In genomic region chr5:79459626-79460025, GRCh38 we compare ENCODE assay signal across 24 cellular contexts. TPM values are rescaled to one million over a fixed set of nuclear protein-coding genes. Genes with fewer than 3 reads are reported as not detected.
DNase-seq lines count a peak whose midpoint lies in the region; ATAC-seq, FAIRE-seq and TF ChIP-seq lines count a peak whose summit lies in the region.
"Had no signal": no experiment of that assay in that cellular context is flagged by ENCODE, and none has a peak within 500 bp of the region (broad histone marks: within the 10 kb centered on the region; RNA-seq: fewer than 3 reads in every experiment).

No MANE protein-coding gene starts in this region.

- no peaks in the 10 kb centered on the region for H4K20me1 ChIP-seq in SK-N-SH (ENCODE audit: insufficient read depth)
- H4K20me1 ChIP-seq: BLaER1 had no signal

- no peak overlapping the region for H3K9ac ChIP-seq in SK-N-SH
- H3K9ac ChIP-seq: BLaER1 had no signal

- H3K79me2 ChIP-seq in SK-N-SH (ENCODE audit: insufficient read depth), result peaks cover 4% of the 10 kb centered on the region; the same call in 1 of the 2 replicates

- no peak overlapping the region for H3K4me3 ChIP-seq in SK-N-SH (ENCODE audit: low read depth in 2 of 2, low read length in 1 of 2)
- H3K4me3 ChIP-seq: BLaER1, GM12878 had no signal

- 69% methylated on average over 2 of the region's 2 CpGs for WGBS in SK-N-SH (ENCODE audit: low lambda C conversion rate)

- H3K9me3 ChIP-seq in SK-N-SH, result no peaks in the 10 kb centered on the region
- H3K9me3 ChIP-seq: BE2C had no signal

- no peak for TF ChIP-seq POLR2A in GM12891 (IDR thresholded peaks at IDR 0.05; ENCODE audit: low read depth, low read length)
- no peak for TF ChIP-seq POLR2A in H54 (IDR thresholded peaks at IDR 0.05; ENCODE audit: low read depth, low read length)

- CTCF ChIA-PET in SK-N-SH (lab: Yijun Ruan, JAX), result interaction anchor here (8.9 to 16.0 kb wide), 2 partner anchors 327 to 438 kb away, joined by 104 to 219 read pairs; no protein-coding TSS in a partner anchor

- no peak for DNase-seq in GM12891 (ENCODE audit: insufficient read length, low spot score)
- DNase-seq in H54 (ENCODE audit: insufficient read length, low spot score), result no peak
- no peak for DNase-seq in SK-N-SH
- no peak for DNase-seq in activated effector memory CD4-positive, alpha-beta T cell treated with anti-CD3 and anti-CD28 coated beads, Interleukin-2, amount 50 U/mL, for 16 hours
- no peak for DNase-seq in stimulated activated CD4-positive, alpha-beta T cell treated with anti-CD3 and anti-CD28 coated beads, Interleukin-15, amount 100 ng/mL, for 24 hours
- DNase-seq: 8988T; ACHN; BE2C; C1 segment of cervical spinal cord; CD4-positive, alpha-beta memory T cell; CD4-positive, CD25-positive, alpha-beta regulatory T cell; CD8-positive, alpha-beta memory T cell; COR-L47; DMS 273 treated with DMSO at 0.1 percent for 48 hours; DMS153; DMS53; DMS79; DND-41; EL; GDM1 had no signal

- no peak for ATAC-seq in GM18907 (IDR thresholded peaks at IDR 0.05; ENCODE audit: unreplicated experiment)
- ATAC-seq: GM12878 had no signal

- no peaks in the 10 kb centered on the region for H3K27me3 ChIP-seq in SK-N-SH (ENCODE audit: insufficient read depth)
- H3K27me3 ChIP-seq: BLaER1 had no signal

- H3K27ac ChIP-seq in SK-N-SH (ENCODE audit: low read depth in 2 of 2, low read length in 1 of 2), result no peak overlapping the region
- H3K27ac ChIP-seq: BLaER1 had no signal

- no peaks in the 10 kb centered on the region for H3K9me2 ChIP-seq in SK-N-SH

- FAIRE-seq in GM12891 (lab: Jason Lieb, UNC) (peak; percentile 13), H54 (lab: Jason Lieb, UNC) (peak; percentile 20)
- FAIRE-seq: A204.1, GM12878 had no signal

- H3K4me2 ChIP-seq in SK-N-SH, result no peak overlapping the region
- H3K4me2 ChIP-seq: BLaER1 had no signal

- no peaks in the 10 kb centered on the region for H3K36me3 ChIP-seq in SK-N-SH (replicated peaks in 1 of 2; ENCODE audit: control insufficient read depth in 1 of 2, insufficient read depth in 2 of 2, low read length in 1 of 2)
- H3K36me3 ChIP-seq: BE2C had no signal

- no peak overlapping the region for H2AFZ ChIP-seq in SK-N-SH (ENCODE audit: low read depth)

- no peak for TF ChIP-seq EP300 in SK-N-SH (IDR thresholded peaks at IDR 0.05; ENCODE audit: borderline replicate concordance in 1 of 2, low read depth in 1 of 2, low read length in 1 of 2)

- H3F3A ChIP-seq in SK-N-SH (replicated peaks; ENCODE audit: insufficient read depth), result no peaks in the 10 kb centered on the region

- TF ChIP-seq RAD21 in SK-N-SH (IDR thresholded peaks at IDR 0.05; ENCODE audit: low read length), result no peak

- POLR2A ChIA-PET in SK-N-SH (lab: Yijun Ruan, JAX), result no interaction called here

- TF ChIP-seq CTCF in SK-N-SH (IDR thresholded peaks at IDR 0.05), result no peak

- H3K4me1 ChIP-seq in SK-N-SH (ENCODE audit: control insufficient read depth in 1 of 2, insufficient read depth in 2 of 2, low read depth in 1 of 2, low read length in 1 of 2), result no peaks in the 10 kb centered on the region; a peak in 1 of 4 replicates
- H3K4me1 ChIP-seq: BE2C, BLaER1 had no signal

TF ChIP-seq in GM12891, 5 proteins besides CTCF, POLR2A, EP300 and RAD21:
- TF ChIP-seq POLR2AphosphoS5 (IDR thresholded peaks at IDR 0.05; ENCODE audit: low read depth, low read length), result no peak
- no peak for TF ChIP-seq TAF1 (IDR thresholded peaks at IDR 0.05; ENCODE audit: low read depth, low read length)
- no peak for TF ChIP-seq PAX5 (IDR thresholded peaks at IDR 0.05; ENCODE audit: insufficient read depth, low read length, severe bottlenecking)
- no peak for TF ChIP-seq SPI1 (IDR thresholded peaks at IDR 0.05; ENCODE audit: low read depth, low read length)
- TF ChIP-seq POU2F2 (IDR thresholded peaks at IDR 0.05; ENCODE audit: low read depth, low read length), result no peak

TF ChIP-seq in SK-N-SH, 30 proteins besides CTCF, POLR2A, EP300 and RAD21:
- TF ChIP-seq POLR2AphosphoS5 (IDR thresholded peaks at IDR 0.05; ENCODE audit: low read depth, low read length), result no peak
- TF ChIP-seq TCF12 (IDR thresholded peaks at IDR 0.05), result peak; percentile 23; the same call in 1 of the 2 replicates
- no peak for TF ChIP-seq ELF1 (IDR thresholded peaks at IDR 0.05)

RNA-seq across cellular contexts. Expression of gene HOMER1, which starts 54.3 kb away (rescaled TPM):
- polyA plus RNA-seq in GM12891 (2012; ENCODE audit: low read depth, missing spikeins), result 4.3 TPM
- 2.2 and 2.9 TPM in 2 replicates for polyA plus RNA-seq in SK-N-SH (2012; rRNA removed)
- 3.5 and 5.0 TPM in 2 replicates for polyA plus RNA-seq in SK-N-SH (2012; cell fraction: cytosol; rRNA removed)
- 1.1 and 1.7 TPM in 2 replicates for polyA plus RNA-seq in SK-N-SH (2012; cell fraction: nucleus; rRNA removed)
